ENCODE assay signal across 11 cellular contexts in the genomic region with DNA sequence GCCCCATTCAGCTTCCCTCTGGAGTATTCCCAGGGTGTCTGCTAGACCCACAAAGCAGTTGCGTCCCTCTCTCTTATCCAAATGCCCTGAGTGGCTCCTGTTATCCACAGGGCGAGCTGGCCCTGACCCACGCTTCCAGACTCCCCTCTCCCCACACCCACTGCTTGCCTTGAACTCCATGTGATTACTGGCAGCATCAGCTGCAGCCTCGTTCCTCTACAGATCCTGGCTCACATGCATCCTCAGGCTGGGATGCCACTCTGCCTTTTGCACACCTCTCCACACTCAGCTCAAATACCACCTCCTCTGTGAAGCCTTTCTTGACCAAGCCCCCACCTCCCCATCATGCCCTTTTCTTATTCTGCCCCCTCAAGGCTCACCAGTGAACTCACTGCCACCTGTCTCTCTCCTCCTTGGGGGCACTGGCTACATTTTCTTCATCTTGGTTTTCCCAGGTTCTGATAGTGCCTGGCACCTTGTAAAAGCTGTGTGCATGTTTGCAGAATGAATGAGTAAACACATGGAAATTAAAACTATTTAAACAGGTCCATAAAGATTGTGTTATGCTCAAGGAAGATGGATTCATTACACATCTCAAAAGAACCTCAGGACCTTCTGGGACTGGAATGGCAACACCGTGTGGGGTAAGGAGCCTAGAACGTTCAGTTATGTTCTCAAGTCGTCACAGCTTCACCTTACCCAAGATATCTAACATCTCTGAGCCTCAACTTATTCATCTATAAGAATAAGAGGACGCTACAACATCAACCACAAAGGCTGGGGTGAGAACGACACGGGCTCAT.
DNase-seq lines count a peak whose midpoint lies in the region; ATAC-seq, FAIRE-seq and TF ChIP-seq lines count a peak whose summit lies in the region.
"Had no signal": no experiment of that assay in that cellular context is flagged by ENCODE, and none has a peak within 500 bp of the region (broad histone marks: within the 10 kb centered on the region; RNA-seq: fewer than 3 reads in every experiment).

No MANE protein-coding gene starts in this region.

- no peak for FAIRE-seq in GM12891 (lab: Jason Lieb, UNC)
- FAIRE-seq: H54 had no signal

- H3K27me3 ChIP-seq in CD8-positive, alpha-beta T cell (ENCODE audit: insufficient read depth, low read length), result no peaks in the 10 kb centered on the region
- no peaks in the 10 kb centered on the region for H3K27me3 ChIP-seq in tibial nerve
- H3K27me3 ChIP-seq: ovary had no signal

- no peak for DNase-seq in CD8-positive, alpha-beta T cell
- DNase-seq in GM12891 (ENCODE audit: insufficient read length, low spot score), result no peak
- DNase-seq in activated naive CD4-positive, alpha-beta T cell treated with anti-CD3 and anti-CD28 coated beads, Interleukin-2, amount 50 U/mL, for 72 hours (ENCODE audit: low spot score in 2 of 2), result no peak
- no peak for DNase-seq in natural killer cell
- no peak for DNase-seq in tibial nerve (ENCODE audit: low spot score in 2 of 2)
- DNase-seq in amygdala (lab: John Stamatoyannopoulos, UW), result no peak
- DNase-seq in stimulated activated CD4-positive, alpha-beta T cell treated with anti-CD3 and anti-CD28 coated beads, Interleukin-4, amount 100 ng/mL, for 24 hours, result no peak
- DNase-seq: ovary had no signal

- H3K4me1 ChIP-seq in CD8-positive, alpha-beta T cell (ENCODE audit: insufficient read depth, low read length), result peaks cover 87% of the 10 kb centered on the region
- peaks cover 0 to 66% (median 31%) of the 10 kb centered on the region in 4 donors for H3K4me1 ChIP-seq in tibial nerve

- H3K36me3 ChIP-seq in CD8-positive, alpha-beta T cell (ENCODE audit: insufficient read depth, low read length), result no peaks in the 10 kb centered on the region
- no peaks in the 10 kb centered on the region for H3K36me3 ChIP-seq in tibial nerve
- H3K36me3 ChIP-seq: ovary had no signal

- peak overlapping the region; percentile 83 for H3K4me3 Mint-ChIP-seq in CD8-positive, alpha-beta T cell
- peak overlapping the region; percentile 82 for H3K4me3 Mint-ChIP-seq in natural killer cell
- H3K4me3 Mint-ChIP-seq: endodermal cell had no signal

- ATAC-seq in CD8-positive, alpha-beta T cell, result no peak
- no peak for ATAC-seq in activated naive CD4-positive, alpha-beta T cell treated with anti-CD3 and anti-CD28 coated beads, Interleukin-2, amount 50 U/mL, for 72 hours
- ATAC-seq in natural killer cell, result no peak
- no peak for ATAC-seq in GM19035 (IDR thresholded peaks at IDR 0.05; ENCODE audit: unreplicated experiment)

- peak overlapping the region; percentile 53 for H3K4me3 ChIP-seq in CD8-positive, alpha-beta T cell (ENCODE audit: low read depth, low read length)
- peak overlapping the region in 1 of 4 donors; percentile 14 for H3K4me3 ChIP-seq in tibial nerve
- H3K4me3 ChIP-seq: ovary had no signal

- no peaks in the 10 kb centered on the region for H3K27me3 Mint-ChIP-seq in CD8-positive, alpha-beta T cell (ENCODE audit: low read depth)
- H3K27me3 Mint-ChIP-seq in natural killer cell (ENCODE audit: low read depth in 2 of 2), result no peaks in the 10 kb centered on the region

- H3K36me3 Mint-ChIP-seq in CD8-positive, alpha-beta T cell, result peaks cover 11% of the 10 kb centered on the region
- peaks cover 13 to 15% of the 10 kb centered on the region in 2 donors for H3K36me3 Mint-ChIP-seq in activated naive CD4-positive, alpha-beta T cell treated with anti-CD3 and anti-CD28 coated beads, Interleukin-2, amount 50 U/mL, for 72 hours
- no peaks in the 10 kb centered on the region for H3K36me3 Mint-ChIP-seq in natural killer cell

- WGBS in tibial nerve, 2 donors, result 85 to 87% methylated on average over 10 of the region's 10 CpGs

- TF ChIP-seq CTCF in CD8-positive, alpha-beta T cell (IDR thresholded peaks at IDR 0.05), result no peak
- TF ChIP-seq CTCF in natural killer cell (IDR thresholded peaks at IDR 0.05) (no peak), tibial nerve (IDR thresholded peaks at IDR 0.05) (no peak)

- peaks cover 92% of the 10 kb centered on the region for H3K4me1 Mint-ChIP-seq in CD8-positive, alpha-beta T cell (ENCODE audit: low read depth)
- peaks cover 53 to 61% of the 10 kb centered on the region in 2 donors for H3K4me1 Mint-ChIP-seq in natural killer cell

- intact Hi-C loops in CD8-positive, alpha-beta T cell (cut with DNase I, micrococcal nuclease), result loop anchor here (1.0 to 5.0 kb wide), 6 partner anchors 23 to 268 kb away; partner anchors contain the start of gene VPS4B (in 1 of the 2)
- intact Hi-C loops in natural killer cell (cut with micrococcal nuclease), result loop anchor here (1.0 to 2.0 kb wide), 4 partner anchors 16 to 210 kb away; partner anchors contain the start of gene BCL2

- POLR2A ChIA-PET in CD8-positive, alpha-beta T cell (lab: Charles Lee), result interaction anchor here (0.5 to 3.8 kb wide), 17 partner anchors 9 to 439 kb away, joined by 3 to 23 read pairs (median 3); partner anchors contain the start of genes BCL2 and PHLPP1

- peak overlapping the region; percentile 98 for H3K27ac Mint-ChIP-seq in CD8-positive, alpha-beta T cell
- peak overlapping the region; percentile 98 to 100 for H3K27ac Mint-ChIP-seq in activated naive CD4-positive, alpha-beta T cell treated with anti-CD3 and anti-CD28 coated beads, Interleukin-2, amount 50 U/mL, for 72 hours
- peak overlapping the region; percentile 95 to 96 for H3K27ac Mint-ChIP-seq in natural killer cell
- H3K27ac Mint-ChIP-seq: endodermal cell had no signal

- no peaks in the 10 kb centered on the region for H3K9me3 Mint-ChIP-seq in CD8-positive, alpha-beta T cell
- H3K9me3 Mint-ChIP-seq in activated naive CD4-positive, alpha-beta T cell treated with anti-CD3 and anti-CD28 coated beads, Interleukin-2, amount 50 U/mL, for 72 hours, result peaks cover 0 to 3% of the 10 kb centered on the region in 2 donors
- no peaks in the 10 kb centered on the region for H3K9me3 Mint-ChIP-seq in natural killer cell
- H3K9me3 Mint-ChIP-seq: endodermal cell had no signal

- no peak for TF ChIP-seq EP300 in tibial nerve (IDR thresholded peaks at IDR 0.05)

- CTCF ChIA-PET in CD8-positive, alpha-beta T cell (lab: Charles Lee), result interaction anchor here (0.7 to 9.0 kb wide), 26 partner anchors 12 to 185 kb away, joined by 3 to 88 read pairs (median 5); partner anchors contain the start of gene BCL2

- TF ChIP-seq POLR2A in GM12891 (IDR thresholded peaks at IDR 0.05; ENCODE audit: low read depth, low read length) (no peak), tibial nerve (IDR thresholded peaks at IDR 0.05) (no peak)

- peak overlapping the region; percentile 48 for H3K27ac ChIP-seq in CD8-positive, alpha-beta T cell (ENCODE audit: low read depth, low read length)
- peak overlapping the region in 2 of 4 donors; percentile 8 to 48 for H3K27ac ChIP-seq in tibial nerve
- H3K27ac ChIP-seq: ovary had no signal

- H3K9me3 ChIP-seq in CD8-positive, alpha-beta T cell (ENCODE audit: low read length), result no peaks in the 10 kb centered on the region
- no peaks in the 10 kb centered on the region for H3K9me3 ChIP-seq in tibial nerve
- H3K9me3 ChIP-seq: ovary had no signal

TF ChIP-seq in GM12891, 5 proteins besides CTCF, POLR2A, EP300 and RAD21:
- TF ChIP-seq TAF1 (IDR thresholded peaks at IDR 0.05; ENCODE audit: low read depth, low read length) (no peak), PAX5 (IDR thresholded peaks at IDR 0.05; ENCODE audit: insufficient read depth, low read length, severe bottlenecking) (no peak), POLR2AphosphoS5 (IDR thresholded peaks at IDR 0.05; ENCODE audit: low read depth, low read length) (peak; percentile 43; the same call in 1 of the 2 replicates), SPI1 (IDR thresholded peaks at IDR 0.05; ENCODE audit: low read depth, low read length) (no peak)
